In the genomic region with DNA sequence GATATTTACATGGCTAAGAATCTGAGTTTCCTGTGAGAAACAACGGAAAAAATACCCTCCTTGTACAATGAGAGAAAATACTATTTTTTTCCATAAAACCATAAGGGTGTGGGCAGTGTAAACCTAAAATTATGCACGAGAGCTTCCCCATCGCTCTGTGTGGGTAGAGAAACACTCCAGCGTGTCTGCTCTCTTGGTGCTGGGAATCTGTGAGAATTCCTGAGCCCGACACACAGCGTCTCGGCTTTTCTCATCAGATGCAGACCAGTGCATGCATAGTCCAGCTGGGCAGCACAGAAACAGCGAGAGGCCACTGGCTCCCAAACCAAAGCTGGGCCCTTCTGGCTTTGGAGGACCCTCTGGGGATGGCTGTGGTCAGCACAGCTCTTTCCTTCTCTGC, we compare ENCODE assay signal across 18 cellular contexts. TPM values are rescaled to one million over a fixed set of nuclear protein-coding genes. Genes with fewer than 3 reads are reported as not detected.
A peak's percentile ranks its signal among the peaks of the same experiment; 100 is the strongest.
DNase-seq lines count a peak whose midpoint lies in the region; ATAC-seq, FAIRE-seq and TF ChIP-seq lines count a peak whose summit lies in the region.
"Had no signal": no experiment of that assay in that cellular context is flagged by ENCODE, and none has a peak within 500 bp of the region (broad histone marks: within the 10 kb centered on the region; RNA-seq: fewer than 3 reads in every experiment).

No MANE protein-coding gene starts in this region.

- H4K20me1 ChIP-seq in H1 (replicated peaks in 1 of 2; ENCODE audit: control insufficient read depth in 1 of 2, insufficient read depth in 2 of 2, low read length in 2 of 2) (peaks cover 0 to 9% of the 10 kb centered on the region in 2 experiments), MM.1S (ENCODE audit: insufficient read depth, low read length) (no peaks in the 10 kb centered on the region)

- POLR2A ChIA-PET in H1 (lab: Charles Lee; ENCODE audit: partially characterized antibody) = interaction anchor here (0.8 to 9.9 kb wide), 4 partner anchors 8 to 18 kb away, joined by 3 to 88 read pairs (median 12); no protein-coding TSS in a partner anchor

- H2BK120ac ChIP-seq in H1 (replicated peaks; ENCODE audit: low read depth, low read length) = no peak overlapping the region

- no peaks in the 10 kb centered on the region for H3F3A ChIP-seq in MM.1S (ENCODE audit: insufficient read depth, low read length)

- no peak; a peak in 1 of 3 replicates for TF ChIP-seq POLR2A in H1 (IDR thresholded peaks at IDR 0.05; ENCODE audit: control extremely low read depth in 1 of 2, low read depth in 2 of 2, low read length in 2 of 2)

- H3K4me1 ChIP-seq in H1 (replicated peaks in 1 of 4; ENCODE audit: control insufficient read depth in 3 of 4, insufficient read depth in 4 of 4, low read length in 3 of 4) = peaks cover 0 to 9% (median 3%) of the 10 kb centered on the region in 4 experiments; a peak in 4 of 7 replicates
- H3K4me1 ChIP-seq in upper lobe of right lung = no peaks in the 10 kb centered on the region
- H3K4me1 ChIP-seq in MM.1S (ENCODE audit: low read length) = peaks cover 6% of the 10 kb centered on the region; the same call in 1 of the 2 replicates
- H3K4me1 ChIP-seq: Caco-2 had no signal

- FAIRE-seq in H1 (lab: Jason Lieb, UNC) = no peak
- FAIRE-seq: G401.6, GM12892 had no signal

- DNase-seq in H1 (ENCODE audit: low read depth in 1 of 2, low spot score in 2 of 2) (no peak), middle frontal gyrus (ENCODE audit: extremely low spot score, low spot score) (peak; percentile 32), posterior vena cava (ENCODE audit: low spot score) (peak; percentile 67), upper lobe of right lung (peak; percentile 31), MM.1S (no peak), cerebellar nuclear complex (lab: John Stamatoyannopoulos, UW) (no peak)
- no peak for DNase-seq in T-helper 2 cell treated with Interferon-gamma antibody and Interleukin-4, amounts not matched to agents 5 μg/mL and 100 μg/mL, for 36 hours (ENCODE audit: low spot score)
- DNase-seq: Caco-2; CD4-positive, CD25-positive, alpha-beta regulatory T cell; CD8-positive, alpha-beta T cell; DMS153; DND-41; GOT3; HCEC 1CT had no signal

- H3K27me3 ChIP-seq in H1 (replicated peaks in 1 of 4; ENCODE audit: control insufficient read depth in 3 of 4, extremely low read depth in 1 of 4, insufficient read depth in 3 of 4, low read length in 3 of 4) (no peaks in the 10 kb centered on the region), upper lobe of right lung (peaks cover 13% of the 10 kb centered on the region), MM.1S (replicated peaks; ENCODE audit: insufficient read depth, low read length) (peaks cover 92% of the 10 kb centered on the region)

- H2BK15ac ChIP-seq in H1 (ENCODE audit: low read length) = 0 out of 2 replicates have a peak overlapping the region, but pooled peaks have one; percentile 46

- H2AFZ ChIP-seq in H1 (ENCODE audit: low read length) (no peak overlapping the region), MM.1S (ENCODE audit: low read length) (no peak overlapping the region)

- H4K91ac ChIP-seq in H1 (replicated peaks; ENCODE audit: insufficient read length, low read length) = no peak overlapping the region

- ATAC-seq in upper lobe of right lung (no peak), HG03520 (IDR thresholded peaks at IDR 0.05; ENCODE audit: unreplicated experiment) (no peak)
- ATAC-seq: CD8-positive, alpha-beta T cell had no signal

- intact Hi-C loops in posterior vena cava (cut with DNase I) = no loop called here
- intact Hi-C loops in upper lobe of right lung (cut with DNase I) = no loop called here

- no peak overlapping the region for H3K23ac ChIP-seq in H1 (ENCODE audit: insufficient read length)

- peaks cover 5% of the 10 kb centered on the region for H3K27me3 Mint-ChIP-seq in T-helper 2 cell treated with Interferon-gamma antibody and Interleukin-4, amounts not matched to agents 5 μg/mL and 100 μg/mL, for 36 hours (ENCODE audit: low read depth)

- H3K4me1 Mint-ChIP-seq in T-helper 2 cell treated with Interferon-gamma antibody and Interleukin-4, amounts not matched to agents 5 μg/mL and 100 μg/mL, for 36 hours (ENCODE audit: low read depth) = no peaks in the 10 kb centered on the region
- H3K4me1 Mint-ChIP-seq: CD4-positive, CD25-positive, alpha-beta regulatory T cell had no signal

- no peaks in the 10 kb centered on the region for H3K9me3 Mint-ChIP-seq in T-helper 2 cell treated with Interferon-gamma antibody and Interleukin-4, amounts not matched to agents 5 μg/mL and 100 μg/mL, for 36 hours
- H3K9me3 Mint-ChIP-seq: CD4-positive, CD25-positive, alpha-beta regulatory T cell; CD8-positive, alpha-beta T cell had no signal

- H4K8ac ChIP-seq in H1 (ENCODE audit: extremely low read depth, insufficient read depth, low read length) = no peak overlapping the region

- no peak overlapping the region for H2BK12ac ChIP-seq in H1 (ENCODE audit: low read depth, low read length)

- H3K79me2 ChIP-seq in H1 (ENCODE audit: control insufficient read depth in 1 of 2, insufficient read depth in 2 of 2, low read length in 2 of 2) (no peaks in the 10 kb centered on the region), MM.1S (ENCODE audit: low read length) (no peaks in the 10 kb centered on the region)

- H3K4me2 ChIP-seq in H1 (ENCODE audit: insufficient read depth in 1 of 2, low read depth in 2 of 2, low read length in 2 of 2) (no peak overlapping the region), MM.1S (ENCODE audit: low read depth, low read length) (no peak overlapping the region)

- TF ChIP-seq CTCF in H1 (IDR thresholded peaks at IDR 0.05; ENCODE audit: control extremely low read depth in 1 of 3, insufficient read depth in 1 of 3, low read depth in 1 of 3, low read length in 3 of 3) = no peak
- no peak for TF ChIP-seq CTCF in upper lobe of right lung (IDR thresholded peaks at IDR 0.05)
- no peak for TF ChIP-seq CTCF in MM.1S (IDR thresholded peaks at IDR 0.05; ENCODE audit: low read length)

- H3K4me3 ChIP-seq in H1 (ENCODE audit: extremely low read depth in 1 of 4, insufficient read depth in 2 of 4, low read depth in 3 of 4, low read length in 4 of 4) = no peak overlapping the region
- no peak overlapping the region for H3K4me3 ChIP-seq in upper lobe of right lung
- no peak overlapping the region for H3K4me3 ChIP-seq in MM.1S (ENCODE audit: low read length)

- H3K18ac ChIP-seq in H1 (ENCODE audit: extremely low read depth, low read length) = no peak overlapping the region

- no peaks in the 10 kb centered on the region for H3K23me2 ChIP-seq in H1 (ENCODE audit: low read depth, low read length)

- no peaks in the 10 kb centered on the region for H3K9me2 ChIP-seq in MM.1S (replicated peaks; ENCODE audit: insufficient read depth, low read length)

- WGBS in H1 (ENCODE audit: extremely low coverage in 1 of 2, insufficient coverage in 1 of 2, insufficient read length in 1 of 2, insufficient replicate concordance in 2 of 2, low coverage in 1 of 2, low lambda C conversion rate in 2 of 2, missing lambda C conversion rate in 1 of 2), 2 experiments = 89% methylated on average over 8 of the region's 8 CpGs; no CpG with 5 or more reads in 1 of the 2 experiments

- no peak overlapping the region for H4K5ac ChIP-seq in H1 (ENCODE audit: insufficient read length, low read depth, low read length)

- H2AK5ac ChIP-seq in H1 (ENCODE audit: low read depth, low read length) = 0 out of 2 replicates have a peak overlapping the region, but pooled peaks have one; percentile 56

- no peak overlapping the region for H2BK20ac ChIP-seq in H1 (ENCODE audit: low read length)

- TF ChIP-seq EP300 in H1 (IDR thresholded peaks at IDR 0.05; ENCODE audit: borderline replicate concordance in 1 of 2, low read depth in 2 of 2, low read length in 2 of 2) = no peak

- peaks cover 4 to 35% (median 11%) of the 10 kb centered on the region in 4 experiments; a peak in 6 of 8 replicates for H3K36me3 ChIP-seq in H1 (ENCODE audit: control insufficient read depth in 2 of 4, insufficient read depth in 4 of 4, low read length in 3 of 4)
- H3K36me3 ChIP-seq in upper lobe of right lung = no peaks in the 10 kb centered on the region
- H3K36me3 ChIP-seq in MM.1S (replicated peaks; ENCODE audit: insufficient read depth, low read length) = no peaks in the 10 kb centered on the region

- H3K9ac ChIP-seq in H1 (replicated peaks in 1 of 4; ENCODE audit: extremely low read depth in 1 of 4, low read depth in 3 of 4, low read length in 3 of 4) (no peak overlapping the region), MM.1S (ENCODE audit: low read length) (no peak overlapping the region)

- no peak overlapping the region for H3K14ac ChIP-seq in H1 (ENCODE audit: insufficient read length)

- no peak overlapping the region for H3K27ac Mint-ChIP-seq in T-helper 2 cell treated with Interferon-gamma antibody and Interleukin-4, amounts not matched to agents 5 μg/mL and 100 μg/mL, for 36 hours
- H3K27ac Mint-ChIP-seq: CD4-positive, CD25-positive, alpha-beta regulatory T cell; CD8-positive, alpha-beta T cell had no signal

- H2BK5ac ChIP-seq in H1 (ENCODE audit: low read depth, low read length) = peak overlapping the region; percentile 26; the same call in 1 of the 2 replicates

- CTCF ChIA-PET in H1 (lab: Charles Lee; ENCODE audit: partially characterized antibody) = interaction anchor here (1.1 to 1.3 kb wide), 3 partner anchors 9 to 17 kb away, joined by 3 to 4 read pairs (median 3); no protein-coding TSS in a partner anchor

- H3K27ac ChIP-seq in H1 (ENCODE audit: low read depth, low read length) = no peak overlapping the region
- no peak overlapping the region for H3K27ac ChIP-seq in upper lobe of right lung
- no peak overlapping the region for H3K27ac ChIP-seq in MM.1S (ENCODE audit: low read length)
- H3K27ac ChIP-seq: C4-2B had no signal

- H3K56ac ChIP-seq in H1 (replicated peaks; ENCODE audit: insufficient read length, low read depth, low read length) = no peak overlapping the region

- H3K4ac ChIP-seq in H1 (replicated peaks; ENCODE audit: insufficient read length, low read depth, low read length) = no peak overlapping the region

- TF ChIP-seq RAD21 in H1 (IDR thresholded peaks at IDR 0.05 in 1 of 2, conservative IDR thresholded peaks at IDR 0.05 in 1 of 2; ENCODE audit: low read depth in 2 of 2, low read length in 2 of 2) = no peak

- H3K4me3 Mint-ChIP-seq in T-helper 2 cell treated with Interferon-gamma antibody and Interleukin-4, amounts not matched to agents 5 μg/mL and 100 μg/mL, for 36 hours = no peak overlapping the region
- H3K4me3 Mint-ChIP-seq: CD4-positive, CD25-positive, alpha-beta regulatory T cell; CD8-positive, alpha-beta T cell had no signal

- H3K79me1 ChIP-seq in H1 (ENCODE audit: low read depth, low read length) = no peaks in the 10 kb centered on the region

- H3K9me3 ChIP-seq in H1 (ENCODE audit: insufficient read depth in 2 of 2, low read depth in 1 of 2, low read length in 1 of 2) = no peaks in the 10 kb centered on the region
- no peaks in the 10 kb centered on the region for H3K9me3 ChIP-seq in upper lobe of right lung
- no peaks in the 10 kb centered on the region for H3K9me3 ChIP-seq in MM.1S (replicated peaks; ENCODE audit: insufficient read depth, low read length)
- H3K9me3 ChIP-seq: Caco-2 had no signal

- H3K36me3 Mint-ChIP-seq in T-helper 2 cell treated with Interferon-gamma antibody and Interleukin-4, amounts not matched to agents 5 μg/mL and 100 μg/mL, for 36 hours (ENCODE audit: low read depth) = no peaks in the 10 kb centered on the region
- H3K36me3 Mint-ChIP-seq: CD4-positive, CD25-positive, alpha-beta regulatory T cell; CD8-positive, alpha-beta T cell had no signal

RNA-seq across cellular contexts. Expression of a gene that starts 12.0 kb away (rescaled TPM):
- total RNA-seq in H1 (2021; fragmentation: NEBNext Ultra II Directional; extraction: Animal tissue kit (Norgen Biotek cat#: 25700)) = 98.6 and 101 TPM in 2 replicates
- polyA plus RNA-seq in H1 (2011; rRNA removed) = 195 and 326 TPM in 2 replicates
- polyA plus RNA-seq in H1 (2011; cell fraction: cytosol; rRNA removed) = 162 TPM
- polyA plus RNA-seq in H1 (2011; cell fraction: nucleus; rRNA removed) = 254 TPM
- 91.4 to 160 TPM (median 142 TPM) in 4 replicates for polyA plus RNA-seq in H1 (2012, experiment 1 of 2)
- polyA plus RNA-seq in H1 (2012, experiment 2 of 2) = 177 TPM
- polyA plus RNA-seq in H1 (2013, experiment 1 of 2) = 85.7 TPM
- polyA plus RNA-seq in H1 (2013, experiment 2 of 2) = 84.2 TPM
- 63.2 and 112 TPM in 2 replicates for polyA minus RNA-seq in H1 (2011; rRNA and poly(A)+ RNA removed)
- 56.9 TPM for polyA minus RNA-seq in H1 (2011; cell fraction: cytosol; rRNA and poly(A)+ RNA removed)
- 43.8 TPM for polyA minus RNA-seq in H1 (2011; cell fraction: nucleus; rRNA and poly(A)+ RNA removed)
- 1 to 10 TPM in 1 of 2 donors, under 1 TPM in 1; 0.83 to 4.5 TPM for total RNA-seq in posterior vena cava
- 5.7 TPM for total RNA-seq in upper lobe of right lung

Comparison
In these comparisons a context has a peak if more than half of its experiments do, and no peak if none do; other contexts are left out.
1. DNase-seq: peak in middle frontal gyrus (single experiment), posterior vena cava (single experiment) and upper lobe of right lung (single experiment); none in H1 (0 of 2), T-helper 2 cell treated with Interferon-gamma antibody and Interleukin-4, amounts not matched to agents 5 μg/mL and 100 μg/mL, for 36 hours (single experiment), MM.1S (single experiment) and cerebellar nuclear complex (0 of 2).
2. RNA of a gene that starts 12.0 kb away (total RNA-seq): 98.6 to 101 TPM in H1; 5.7 TPM in upper lobe of right lung (single experiment) and 0.83 to 4.5 TPM in posterior vena cava; every median in the first group is over 10 times any median in the second.